In genomic region chr6:42140051-42140450, GRCh38 we compare ENCODE assay signal across 11 cellular contexts. TPM values are rescaled to one million over a fixed set of nuclear protein-coding genes. Genes with fewer than 3 reads are reported as not detected.
A peak's percentile ranks its signal among the peaks of the same experiment; 100 is the strongest.
DNase-seq lines count a peak whose midpoint lies in the region; FAIRE-seq and TF ChIP-seq lines count a peak whose summit lies in the region.
"Had no signal": no experiment of that assay in that cellular context is flagged by ENCODE, and none has a peak within 500 bp of the region (broad histone marks: within the 10 kb centered on the region; RNA-seq: fewer than 3 reads in every experiment).

No MANE protein-coding gene starts in this region.

- H3K4me3 Mint-ChIP-seq in nephron progenitor cell = peak overlapping the region; percentile 16
- H3K4me3 Mint-ChIP-seq: activated T-helper 17 cell treated with anti-CD3 and anti-CD28 coated beads, Interleukin-2, amount 50 U/mL, for 72 hours had no signal

- peaks cover 8% of the 10 kb centered on the region for H3K36me3 ChIP-seq in bronchial epithelial cell (ENCODE audit: control insufficient read depth, insufficient read depth, low read length)
- H3K36me3 ChIP-seq: neural progenitor cell, SJSA1 had no signal

- no peaks in the 10 kb centered on the region for H3K36me3 Mint-ChIP-seq in nephron progenitor cell (ENCODE audit: low read depth)
- H3K36me3 Mint-ChIP-seq: neural progenitor cell had no signal

- no peak overlapping the region for H3K27ac Mint-ChIP-seq in nephron progenitor cell
- H3K27ac Mint-ChIP-seq: activated T-helper 17 cell treated with anti-CD3 and anti-CD28 coated beads, Interleukin-2, amount 50 U/mL, for 72 hours had no signal

- peaks cover 27% of the 10 kb centered on the region for H3K27me3 Mint-ChIP-seq in nephron progenitor cell (ENCODE audit: low read depth, poor library complexity)

- H3K4me1 Mint-ChIP-seq in nephron progenitor cell = peaks cover 55% of the 10 kb centered on the region

- peak; percentile 50 for FAIRE-seq in bronchial epithelial cell (lab: Jason Lieb, UNC)

- DNase-seq in Caki2 (ENCODE audit: low read depth) (peak; percentile 76), NAMALWA (ENCODE audit: low spot score) (peak; percentile 37), bronchial epithelial cell (ENCODE audit: low read depth) (peak; percentile 87), nephron progenitor cell (no peak), nucleus accumbens (lab: John Stamatoyannopoulos, UW) (no peak), NCI-H1436 treated with DMSO at 0.1 percent for 48 hours (lab: John Stamatoyannopoulos, UW) (no peak), iPS-NIHi7 (ENCODE audit: extremely low spot score) (no peak)
- DNase-seq in stimulated activated naive CD4-positive, alpha-beta T cell treated with Interleukin-2 at 50 U/mL for 16 hours (lab: John Stamatoyannopoulos, UW) = no peak

- in situ Hi-C loops in Caki2 (cut with HindIII; ENCODE audit: low pct_unique_long_range_greater_than_20kb, low sequenced_read_pairs) = no loop called here

- no peak for TF ChIP-seq CTCF in bronchial epithelial cell (IDR thresholded peaks at IDR 0.05; ENCODE audit: insufficient read depth, low read length, severe bottlenecking)
- TF ChIP-seq CTCF in nephron progenitor cell (IDR thresholded peaks at IDR 0.05) = no peak

- no peak overlapping the region for H3K4me3 ChIP-seq in bronchial epithelial cell (ENCODE audit: low read depth, low read length)
- H3K4me3 ChIP-seq: neural progenitor cell, SJSA1 had no signal

- no peaks in the 10 kb centered on the region for H3K27me3 ChIP-seq in bronchial epithelial cell (ENCODE audit: control insufficient read depth, insufficient read depth, low read length)
- H3K27me3 ChIP-seq: SJSA1 had no signal

- H3K9me3 Mint-ChIP-seq in nephron progenitor cell = no peaks in the 10 kb centered on the region
- H3K9me3 Mint-ChIP-seq: activated T-helper 17 cell treated with anti-CD3 and anti-CD28 coated beads, Interleukin-2, amount 50 U/mL, for 72 hours; neural progenitor cell had no signal

RNA-seq across cellular contexts. Expression of gene C6orf132, which starts 2.4 kb away (rescaled TPM):
- total RNA-seq in Caki2 (2014; rRNA removed; shearing (Covaris generic); ENCODE audit: low replicate concordance) = 1.6 and 7.2 TPM in 2 replicates
- total RNA-seq in bronchial epithelial cell = 11.3 and 46.1 TPM in 2 replicates
- total RNA-seq: SJSA1 had no signal

RNA-seq across cellular contexts. Expression of gene GUCA1A, which starts 33.1 kb away (rescaled TPM):
- not detected in 2 replicates for total RNA-seq in Caki2 (2014; rRNA removed; shearing (Covaris generic); ENCODE audit: low replicate concordance)
- not detected in 2 replicates for total RNA-seq in bronchial epithelial cell
- total RNA-seq: SJSA1 had no signal

RNA-seq across cellular contexts. Expression of gene GUCA1B, which starts 54.7 kb away (rescaled TPM):
- total RNA-seq in Caki2 (2014; rRNA removed; shearing (Covaris generic); ENCODE audit: low replicate concordance) = not detected in 2 replicates
- total RNA-seq in bronchial epithelial cell = 1.9 and 2.4 TPM in 2 replicates
- total RNA-seq: SJSA1 had no signal

Comparison
In these comparisons a context has a peak if more than half of its experiments do, and no peak if none do; other contexts are left out.
1. DNase-seq: peak in Caki2 (single experiment), NAMALWA (single experiment) and bronchial epithelial cell (single experiment); none in nephron progenitor cell (single experiment), nucleus accumbens (0 of 56), NCI-H1436 treated with DMSO at 0.1 percent for 48 hours (single experiment), iPS-NIHi7 (single experiment) and stimulated activated naive CD4-positive, alpha-beta T cell treated with Interleukin-2 at 50 U/mL for 16 hours (single experiment).